21 cellular contexts compared by ENCODE assay signal in genomic region chr17:35725917-35726608, GRCh38. TPM values are rescaled to one million over a fixed set of nuclear protein-coding genes. Genes with fewer than 3 reads are reported as not detected.
DNase-seq lines count a peak whose midpoint lies in the region; ATAC-seq and TF ChIP-seq lines count a peak whose summit lies in the region.
"Had no signal": no experiment of that assay in that cellular context is flagged by ENCODE, and none has a peak within 500 bp of the region (broad histone marks: within the 10 kb centered on the region; RNA-seq: fewer than 3 reads in every experiment).

No MANE protein-coding gene starts in this region.

- TF ChIP-seq CTCF in BJ (IDR thresholded peaks at IDR 0.05; ENCODE audit: insufficient read depth, low read depth, low read length) (no peak), chondrocyte (IDR thresholded peaks at IDR 0.05) (no peak), osteoblast (IDR thresholded peaks at IDR 0.05; ENCODE audit: extremely low read depth, low read depth, low read length) (no peak)

- no peaks in the 10 kb centered on the region for H3K9me3 ChIP-seq in osteoblast (ENCODE audit: low read depth, low read length)
- H3K9me3 ChIP-seq: breast epithelium, right lobe of liver had no signal

- H3K36me3 ChIP-seq in BJ (ENCODE audit: control insufficient read depth, insufficient read depth, low read length): peaks cover 5% of the 10 kb centered on the region
- peaks cover 14% of the 10 kb centered on the region for H3K36me3 ChIP-seq in osteoblast (ENCODE audit: insufficient read depth, low read length)
- H3K36me3 ChIP-seq: breast epithelium had no signal

- peaks cover 27% of the 10 kb centered on the region for H3K4me1 ChIP-seq in osteoblast (ENCODE audit: insufficient read depth, low read length)

- no peaks in the 10 kb centered on the region for H3K27me3 Mint-ChIP-seq in chondrocyte (ENCODE audit: low read depth)
- H3K27me3 Mint-ChIP-seq: activated naive CD4-positive, alpha-beta T cell treated with anti-CD3 and anti-CD28 coated beads, Interleukin-2, amount 50 U/mL, for 24 hours had no signal

- peak overlapping the region; percentile 87 for H3K27ac ChIP-seq in osteoblast (ENCODE audit: low read depth, low read length)
- H3K27ac ChIP-seq: right lobe of liver had no signal

- peak overlapping the region; percentile 44 for H3K4me2 ChIP-seq in osteoblast (ENCODE audit: insufficient read depth, low read length)

- peak overlapping the region; percentile 92 for H3K27ac Mint-ChIP-seq in chondrocyte (ENCODE audit: unreplicated experiment)
- H3K27ac Mint-ChIP-seq: activated naive CD4-positive, alpha-beta T cell treated with anti-CD3 and anti-CD28 coated beads, Interleukin-2, amount 50 U/mL, for 24 hours; memory B cell had no signal

- H3K4me3 ChIP-seq in BJ (ENCODE audit: low read depth, low read length): no peak overlapping the region
- H3K4me3 ChIP-seq in osteoblast (ENCODE audit: insufficient read depth, low read length): peak overlapping the region; percentile 3
- H3K4me3 ChIP-seq: breast epithelium, right lobe of liver had no signal

- ATAC-seq in HG02981 (IDR thresholded peaks at IDR 0.05; ENCODE audit: unreplicated experiment): no peak
- ATAC-seq: Panc1, right lobe of liver had no signal

- H3K9me3 Mint-ChIP-seq in chondrocyte (ENCODE audit: low read depth): no peaks in the 10 kb centered on the region
- H3K9me3 Mint-ChIP-seq: activated naive CD4-positive, alpha-beta T cell treated with anti-CD3 and anti-CD28 coated beads, Interleukin-2, amount 50 U/mL, for 24 hours; memory B cell had no signal

- peak overlapping the region; percentile 44 for H3K4me3 Mint-ChIP-seq in chondrocyte (ENCODE audit: unreplicated experiment)
- H3K4me3 Mint-ChIP-seq: activated naive CD4-positive, alpha-beta T cell treated with anti-CD3 and anti-CD28 coated beads, Interleukin-2, amount 50 U/mL, for 24 hours; memory B cell had no signal

- CTCF ChIA-PET in BJ (lab: Yijun Ruan, JAX): interaction anchor here (0.9 to 3.9 kb wide), 6 partner anchors 9 to 113 kb away, joined by 3 to 18 read pairs (median 10); no protein-coding TSS in a partner anchor

- H3K4me1 Mint-ChIP-seq in chondrocyte (ENCODE audit: low read depth): peaks cover 44% of the 10 kb centered on the region

- DNase-seq in BJ (ENCODE audit: low read depth) (peak; percentile 32), MV-4-11 (lab: John Stamatoyannopoulos, UW) (peak; percentile 22), chondrocyte (ENCODE audit: low spot score) (no peak), osteoblast (ENCODE audit: insufficient read length, low spot score, missing footprints) (peak; percentile 65), occipital lobe (lab: John Stamatoyannopoulos, UW) (no peak), DMS153 treated with DMSO at 0.1 percent for 48 hours (lab: John Stamatoyannopoulos, UW; ENCODE audit: unreplicated experiment) (no peak), NCI-H1930 (lab: John Stamatoyannopoulos, UW) (no peak)
- DNase-seq: activated CD4-positive, alpha-beta T cell treated with anti-CD3 and anti-CD28 coated beads, Interleukin-2, amount 50 U/mL, for 1 hour; KG1; NCI-H1092 treated with DMSO at 0.1 percent for 48 hours; right lobe of liver; stimulated activated CD4-positive, alpha-beta T cell treated with anti-CD3 and anti-CD28 coated beads, Interleukin-1b, Interleukin-23, amount 100 ng/mL, for 48 hours had no signal

- POLR2A ChIA-PET in BJ (lab: Charles Lee): interaction anchor here (0.6 to 0.7 kb wide), 2 partner anchors 111 to 819 kb away, joined by 10 to 11 read pairs; partner anchors contain the start of gene GGNBP2

- no peak overlapping the region for H2AFZ ChIP-seq in osteoblast (ENCODE audit: low read length)

- H3K27me3 ChIP-seq in BJ (ENCODE audit: control insufficient read depth, insufficient read depth, low read length) (no peaks in the 10 kb centered on the region), osteoblast (ENCODE audit: insufficient read depth, low read length) (no peaks in the 10 kb centered on the region)
- H3K27me3 ChIP-seq: breast epithelium, right lobe of liver had no signal

- H3K79me2 ChIP-seq in osteoblast (ENCODE audit: insufficient read depth, low read length): no peaks in the 10 kb centered on the region

- H3K36me3 Mint-ChIP-seq in chondrocyte (ENCODE audit: low read depth): peaks cover 7% of the 10 kb centered on the region

- H4K20me1 ChIP-seq in osteoblast (ENCODE audit: insufficient read depth, low read length): no peaks in the 10 kb centered on the region

RNA-seq across cellular contexts. Expression of gene RASL10B, which starts 5.4 kb away (rescaled TPM):
- 3.2 and 4.5 TPM in 2 replicates for polyA plus RNA-seq in BJ (2011; rRNA removed)
- 4.1 and 8.4 TPM in 2 replicates for polyA minus RNA-seq in BJ (2011; rRNA and poly(A)+ RNA removed)
- total RNA-seq in chondrocyte (8.4 to 21.3 TPM (median 19.1 TPM) in 3 replicates), osteoblast (2.7 and 4.0 TPM in 2 replicates), occipital lobe (5.1 TPM)

RNA-seq across cellular contexts. Expression of gene GAS2L2, which starts 27.0 kb away (rescaled TPM):
- not detected in 2 replicates for polyA plus RNA-seq in BJ (2011; rRNA removed)
- not detected in 2 replicates for polyA minus RNA-seq in BJ (2011; rRNA and poly(A)+ RNA removed)
- not detected in 3 replicates for total RNA-seq in chondrocyte
- not detected in 2 replicates for total RNA-seq in osteoblast
- 0.16 TPM for total RNA-seq in occipital lobe
- total RNA-seq: epithelial cell of proximal tubule, right lobe of liver had no signal

RNA-seq across cellular contexts. Expression of gene C17orf50, which starts 34.6 kb away (rescaled TPM):
- not detected in 2 replicates for polyA plus RNA-seq in BJ (2011; rRNA removed)
- not detected in 2 replicates for polyA minus RNA-seq in BJ (2011; rRNA and poly(A)+ RNA removed)
- not detected in 3 replicates for total RNA-seq in chondrocyte
- not detected in 2 replicates for total RNA-seq in osteoblast
- not detected for total RNA-seq in occipital lobe
- total RNA-seq: breast epithelium, dermis blood vessel endothelial cell, right lobe of liver had no signal
- polyA plus RNA-seq: keratinocyte, neural cell had no signal

Comparison
In these comparisons a context has a peak if more than half of its experiments do, and no peak if none do; other contexts are left out.
1. DNase-seq: peak in BJ (single experiment), MV-4-11 (single experiment) and osteoblast (single experiment); none in chondrocyte (single experiment), occipital lobe (single experiment), DMS153 treated with DMSO at 0.1 percent for 48 hours (single experiment) and NCI-H1930 (0 of 2).